16 cellular contexts compared by ENCODE assay signal in genomic region chr1:94334156-94334555, GRCh38.
A peak's percentile ranks its signal among the peaks of the same experiment; 100 is the strongest.
DNase-seq lines count a peak whose midpoint lies in the region; ATAC-seq and TF ChIP-seq lines count a peak whose summit lies in the region.
"Had no signal": no experiment of that assay in that cellular context is flagged by ENCODE, and none has a peak within 500 bp of the region (broad histone marks: within the 10 kb centered on the region; RNA-seq: fewer than 3 reads in every experiment).

No MANE protein-coding gene starts in this region.

- no peak overlapping the region for H3K9ac ChIP-seq in fibroblast of lung (ENCODE audit: insufficient read depth, low read length)

- H3K36me3 Mint-ChIP-seq in osteocyte (ENCODE audit: unreplicated experiment): no peaks in the 10 kb centered on the region
- H3K36me3 Mint-ChIP-seq: CD4-positive, alpha-beta memory T cell; naive B cell had no signal

- H3K4me3 Mint-ChIP-seq in osteocyte (ENCODE audit: unreplicated experiment): no peak overlapping the region
- H3K4me3 Mint-ChIP-seq: CD4-positive, alpha-beta memory T cell; naive B cell; T-helper 1 cell treated with Interleukin-12 subunit alpha and Interleukin-12 subunit beta and Interleukin-4 antibody, amounts not matched to agents 30 μg/mL and 1 μg/mL, for 36 hours had no signal

- no peak overlapping the region for H3K4me2 ChIP-seq in fibroblast of lung (ENCODE audit: extremely low read depth, insufficient read depth, low read length)

- H3K9me3 Mint-ChIP-seq in osteocyte (ENCODE audit: unreplicated experiment): no peaks in the 10 kb centered on the region
- H3K9me3 Mint-ChIP-seq: CD4-positive, alpha-beta memory T cell; naive B cell; T-helper 1 cell treated with Interleukin-12 subunit alpha and Interleukin-12 subunit beta and Interleukin-4 antibody, amounts not matched to agents 30 μg/mL and 1 μg/mL, for 36 hours had no signal

- no peak overlapping the region for H3K4me3 ChIP-seq in left ventricle myocardium inferior
- no peak overlapping the region for H3K4me3 ChIP-seq in right atrium auricular region
- no peak overlapping the region for H3K4me3 ChIP-seq in fibroblast of lung (replicated peaks in 1 of 4; ENCODE audit: control extremely low read depth in 1 of 4, insufficient read depth in 1 of 4, low read depth in 3 of 4, low read length in 4 of 4)

- peak overlapping the region; percentile 65 for H3K27ac ChIP-seq in left ventricle myocardium inferior (replicated peaks)
- peak overlapping the region in 1 of 2 donors; percentile 39 for H3K27ac ChIP-seq in right atrium auricular region
- no peak overlapping the region for H3K27ac ChIP-seq in fibroblast of lung (ENCODE audit: insufficient read depth, low read length)

- TF ChIP-seq CTCF in left ventricle myocardium inferior (IDR thresholded peaks at IDR 0.05; ENCODE audit: borderline replicate concordance) (no peak), right atrium auricular region (IDR thresholded peaks at IDR 0.05) (no peak), fibroblast of lung (conservative IDR thresholded peaks at IDR 0.05 in 1 of 2, IDR thresholded peaks at IDR 0.05 in 1 of 2; ENCODE audit: low read depth in 1 of 2, low read length in 2 of 2) (no peak), osteocyte (IDR thresholded peaks at IDR 0.05) (no peak)

- H3K4me1 Mint-ChIP-seq in osteocyte (ENCODE audit: unreplicated experiment): peaks cover 58% of the 10 kb centered on the region

- no peaks in the 10 kb centered on the region for H3K79me2 ChIP-seq in fibroblast of lung (ENCODE audit: control insufficient read depth, insufficient read depth, low read length)

- peak overlapping the region; percentile 19 for H2AFZ ChIP-seq in fibroblast of lung (ENCODE audit: low read length)

- H3K27me3 ChIP-seq in left ventricle myocardium inferior (ENCODE audit: low read depth): no peaks in the 10 kb centered on the region
- H3K27me3 ChIP-seq in right atrium auricular region: no peaks in the 10 kb centered on the region
- H3K27me3 ChIP-seq in fibroblast of lung (ENCODE audit: control insufficient read depth, insufficient read depth, low read length): no peaks in the 10 kb centered on the region

- no peaks in the 10 kb centered on the region for H3K36me3 ChIP-seq in left ventricle myocardium inferior
- H3K36me3 ChIP-seq in right atrium auricular region: no peaks in the 10 kb centered on the region
- no peaks in the 10 kb centered on the region for H3K36me3 ChIP-seq in fibroblast of lung (ENCODE audit: control insufficient read depth, insufficient read depth, low read length)

- intact Hi-C loops in left ventricle myocardium inferior (cut with micrococcal nuclease): no loop called here

- no peak for ATAC-seq in GM19395 (IDR thresholded peaks at IDR 0.05; ENCODE audit: unreplicated experiment)

- no peaks in the 10 kb centered on the region for H3K9me3 ChIP-seq in left ventricle myocardium inferior (replicated peaks)
- no peaks in the 10 kb centered on the region for H3K9me3 ChIP-seq in right atrium auricular region
- H3K9me3 ChIP-seq in fibroblast of lung (ENCODE audit: control insufficient read depth, insufficient read depth, low read depth, low read length): no peaks in the 10 kb centered on the region

- H3K27me3 Mint-ChIP-seq in osteocyte (ENCODE audit: unreplicated experiment): no peaks in the 10 kb centered on the region

- H4K20me1 ChIP-seq in fibroblast of lung (ENCODE audit: control insufficient read depth, extremely low read depth, insufficient read depth, low read length): no peaks in the 10 kb centered on the region

- peak overlapping the region; percentile 88 for H3K27ac Mint-ChIP-seq in osteocyte (ENCODE audit: unreplicated experiment)
- H3K27ac Mint-ChIP-seq: CD4-positive, alpha-beta memory T cell; naive B cell; T-helper 1 cell treated with Interleukin-12 subunit alpha and Interleukin-12 subunit beta and Interleukin-4 antibody, amounts not matched to agents 30 μg/mL and 1 μg/mL, for 36 hours had no signal

- H3K4me1 ChIP-seq in left ventricle myocardium inferior: peaks cover 35% of the 10 kb centered on the region
- peaks cover 0 to 24% of the 10 kb centered on the region in 2 donors for H3K4me1 ChIP-seq in right atrium auricular region
- H3K4me1 ChIP-seq in fibroblast of lung (ENCODE audit: control insufficient read depth, extremely low read depth, insufficient read depth, low read length): no peaks in the 10 kb centered on the region

- DNase-seq in left ventricle myocardium inferior (no peak), right atrium auricular region (ENCODE audit: low spot score) (no peak), fibroblast of lung (ENCODE audit: low read depth in 2 of 2) (peak in 1 of 2 donors; percentile 51), osteocyte (ENCODE audit: extremely low spot score, unreplicated experiment) (no peak), activated gamma-delta T cell treated with Interleukin-2 at 50 U/mL for 16 hours (no peak), hypothalamus (lab: John Stamatoyannopoulos, UW) (no peak)
- DNase-seq in effector CD4-positive, alpha-beta T cell: no peak
- DNase-seq: activated CD4-positive, CD25-positive, alpha-beta regulatory T cell; CD4-positive, alpha-beta memory T cell; central memory CD4-positive, alpha-beta T cell; foreskin fibroblast; naive B cell; NCI-H1694; NCI-H226 had no signal
